ENCODE assay signal across 32 cellular contexts in the genomic region with DNA sequence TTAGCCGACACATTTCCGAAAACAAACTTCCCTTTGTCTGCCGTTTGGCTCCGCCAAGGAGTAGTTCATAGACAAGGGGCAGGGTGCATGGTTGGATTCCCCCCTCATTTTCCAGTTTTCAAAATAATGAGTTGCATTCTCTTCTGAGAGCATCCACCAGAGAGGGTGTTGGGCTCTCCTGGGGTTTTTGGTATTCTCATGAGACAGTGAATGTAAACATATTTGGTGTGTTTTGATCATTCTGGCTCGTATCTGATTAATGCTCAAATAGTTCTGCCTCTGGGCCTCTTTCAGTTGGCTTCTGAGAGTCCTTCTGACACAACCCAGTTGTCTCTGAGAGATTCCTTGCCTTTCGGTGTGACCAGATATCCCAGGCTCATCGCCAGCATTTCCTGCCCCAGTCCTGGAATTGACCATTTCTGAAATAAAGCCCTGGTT. TPM values are rescaled to one million over a fixed set of nuclear protein-coding genes. Genes with fewer than 3 reads are reported as not detected.
DNase-seq lines count a peak whose midpoint lies in the region; ATAC-seq, FAIRE-seq and TF ChIP-seq lines count a peak whose summit lies in the region.
"Had no signal": no experiment of that assay in that cellular context is flagged by ENCODE, and none has a peak within 500 bp of the region (broad histone marks: within the 10 kb centered on the region; RNA-seq: fewer than 3 reads in every experiment).

No MANE protein-coding gene starts in this region.

- H3K4me3 Mint-ChIP-seq in activated T-helper 1 cell treated with anti-CD3 and anti-CD28 coated beads, Interleukin-12 subunit alpha, Interleukin-12 subunit beta, Interleukin-2, Interleukin-4 antibody, amounts not matched to agents 30 ng/mL and 10 ng/mL and 1 ng/mL, durations not matched to agents 14 hours and 24 hours and 36 hours = no peak overlapping the region
- no peak overlapping the region for H3K4me3 Mint-ChIP-seq in osteocyte (ENCODE audit: unreplicated experiment)
- H3K4me3 Mint-ChIP-seq: activated naive CD8-positive, alpha-beta T cell treated with anti-CD3 and anti-CD28 coated beads, Interleukin-2, amount 50 U/mL, for 24 hours; H9; stimulated activated naive CD8-positive, alpha-beta T cell treated with anti-CD3 and anti-CD28 coated beads, Interleukin-15, Interleukin-2, amounts not matched to agents 100 ng/mL and 50 ng/mL, for 24 hours had no signal

- peaks cover 19% of the 10 kb centered on the region for H3K36me3 Mint-ChIP-seq in activated T-helper 1 cell treated with anti-CD3 and anti-CD28 coated beads, Interleukin-12 subunit alpha, Interleukin-12 subunit beta, Interleukin-2, Interleukin-4 antibody, amounts not matched to agents 30 ng/mL and 10 ng/mL and 1 ng/mL, durations not matched to agents 14 hours and 24 hours and 36 hours (ENCODE audit: low read depth)
- peaks cover 3% of the 10 kb centered on the region for H3K36me3 Mint-ChIP-seq in osteocyte (ENCODE audit: unreplicated experiment)

- peaks cover 22% of the 10 kb centered on the region for H3K4me1 Mint-ChIP-seq in activated T-helper 1 cell treated with anti-CD3 and anti-CD28 coated beads, Interleukin-12 subunit alpha, Interleukin-12 subunit beta, Interleukin-2, Interleukin-4 antibody, amounts not matched to agents 30 ng/mL and 10 ng/mL and 1 ng/mL, durations not matched to agents 14 hours and 24 hours and 36 hours (ENCODE audit: low read depth)
- peaks cover 18% of the 10 kb centered on the region for H3K4me1 Mint-ChIP-seq in osteocyte (ENCODE audit: unreplicated experiment)

- no peak for FAIRE-seq in D721Med (lab: Jason Lieb, UNC)
- FAIRE-seq: endometrium, G401.6, K562 had no signal

- no peak for DNase-seq in breast epithelium (ENCODE audit: low spot score in 2 of 2)
- no peak for DNase-seq in mammary epithelial cell
- no peak for DNase-seq in colonic mucosa
- DNase-seq in left lung = no peak
- DNase-seq in activated T-helper 1 cell treated with anti-CD3 and anti-CD28 coated beads, Interleukin-12 subunit alpha, Interleukin-12 subunit beta, Interleukin-2, Interleukin-4 antibody, amounts not matched to agents 30 ng/mL and 10 ng/mL and 1 ng/mL, durations not matched to agents 14 hours and 24 hours and 36 hours (ENCODE audit: low spot score) = no peak
- no peak for DNase-seq in osteocyte (ENCODE audit: extremely low spot score, unreplicated experiment)
- DNase-seq in D721Med (ENCODE audit: insufficient read length, low spot score) = no peak
- DNase-seq: activated CD4-positive, alpha-beta T cell treated with anti-CD3 and anti-CD28 coated beads, Interleukin-2, amount 50 U/mL, for 1 hour; activated effector memory CD4-positive, alpha-beta T cell treated with anti-CD3 and anti-CD28 coated beads, Interleukin-2, amount 50 U/mL, for 16 hours; activated naive CD8-positive, alpha-beta T cell treated with anti-CD3 and anti-CD28 coated beads, Interleukin-2, amount 50 U/mL, for 24 hours; cortex of kidney; DMS153; foreskin fibroblast; H9; hippocampal formation; MM.1S; NCI-H1436 treated with DMSO at 0.1 percent for 48 hours; NCI-H2171 treated with DMSO at 0.1 percent for 48 hours; NCI-H526; RPMI8226; SK-N-SH; spleen; stimulated activated CD4-positive, alpha-beta T cell treated with anti-CD3 and anti-CD28 coated beads, Interleukin-4, amount 100 ng/mL, for 24 hours; T-helper 2 cell; upper lobe of left lung had no signal

- peaks cover 7% of the 10 kb centered on the region for H3K9me3 Mint-ChIP-seq in activated T-helper 1 cell treated with anti-CD3 and anti-CD28 coated beads, Interleukin-12 subunit alpha, Interleukin-12 subunit beta, Interleukin-2, Interleukin-4 antibody, amounts not matched to agents 30 ng/mL and 10 ng/mL and 1 ng/mL, durations not matched to agents 14 hours and 24 hours and 36 hours
- H3K9me3 Mint-ChIP-seq in osteocyte (ENCODE audit: unreplicated experiment) = no peaks in the 10 kb centered on the region

- no peaks in the 10 kb centered on the region for H3K9me3 ChIP-seq in breast epithelium
- no peaks in the 10 kb centered on the region for H3K9me3 ChIP-seq in mammary epithelial cell (replicated peaks; ENCODE audit: insufficient read depth, low read length)
- H3K9me3 ChIP-seq in colonic mucosa = no peaks in the 10 kb centered on the region
- no peaks in the 10 kb centered on the region for H3K9me3 ChIP-seq in left lung
- no peaks in the 10 kb centered on the region for H3K9me3 ChIP-seq in subcutaneous abdominal adipose tissue (ENCODE audit: control insufficient read depth in 5 of 5, low read length in 5 of 5)
- H3K9me3 ChIP-seq: SK-N-SH, spleen, upper lobe of left lung had no signal

- 33% methylated on average over 7 of the region's 7 CpGs for WGBS in mammary epithelial cell (ENCODE audit: low coverage, missing lambda C conversion rate)

- dilution Hi-C loops in mammary epithelial cell (cut with HindIII; ENCODE audit: low sequenced_read_pairs) = loop anchor here (10.0 kb wide), 1 partner anchor 73 kb away; no protein-coding TSS in a partner anchor

- TF ChIP-seq POLR2A in breast epithelium (IDR thresholded peaks at IDR 0.05) = no peak

- H2AFZ ChIP-seq in mammary epithelial cell (ENCODE audit: low read depth, low read length) = no peak overlapping the region

- intact Hi-C loops in breast epithelium (cut with DNase I; ENCODE audit: low total_unique reads) (no loop called here), mammary epithelial cell (cut with micrococcal nuclease) (no loop called here), colonic mucosa (cut with DNase I) (no loop called here), left lung (cut with DNase I) (no loop called here)
- intact Hi-C loops in activated T-helper 1 cell treated with anti-CD3 and anti-CD28 coated beads, Interleukin-12 subunit alpha, Interleukin-12 subunit beta, Interleukin-2, Interleukin-4 antibody, amounts not matched to agents 30 ng/mL and 10 ng/mL and 1 ng/mL, durations not matched to agents 14 hours and 24 hours and 36 hours (cut with micrococcal nuclease) = no loop called here

- H3K4me3 ChIP-seq in breast epithelium (no peak overlapping the region), mammary epithelial cell (replicated peaks in 1 of 3; ENCODE audit: insufficient read depth in 1 of 3, low read depth in 2 of 3, low read length in 3 of 3) (no peak overlapping the region), colonic mucosa (no peak overlapping the region), left lung (no peak overlapping the region), subcutaneous abdominal adipose tissue (ENCODE audit: low read depth in 1 of 5, low read length in 5 of 5) (no peak overlapping the region)
- H3K4me3 ChIP-seq: K562, spleen, upper lobe of left lung had no signal

- H3K4me2 ChIP-seq in mammary epithelial cell (ENCODE audit: insufficient read depth, low read depth, low read length) = no peak overlapping the region
- H3K4me2 ChIP-seq: SK-N-SH had no signal

- peak overlapping the region; percentile 4 to 54 for H3K27ac ChIP-seq in breast epithelium
- H3K27ac ChIP-seq in mammary epithelial cell (ENCODE audit: insufficient read depth, low read depth, low read length) = no peak overlapping the region
- H3K27ac ChIP-seq in colonic mucosa = peak overlapping the region; percentile 35
- H3K27ac ChIP-seq in left lung = no peak overlapping the region
- H3K27ac ChIP-seq in subcutaneous abdominal adipose tissue (ENCODE audit: low read depth, low read length) = peak overlapping the region; percentile 15
- H3K27ac ChIP-seq: 22Rv1, C4-2B, spleen, upper lobe of left lung had no signal

- no peaks in the 10 kb centered on the region for H3K4me1 ChIP-seq in breast epithelium
- H3K4me1 ChIP-seq in mammary epithelial cell (ENCODE audit: insufficient read depth, low read length) = no peaks in the 10 kb centered on the region
- peaks cover 6% of the 10 kb centered on the region for H3K4me1 ChIP-seq in colonic mucosa
- H3K4me1 ChIP-seq in left lung = no peaks in the 10 kb centered on the region
- H3K4me1 ChIP-seq in subcutaneous abdominal adipose tissue (ENCODE audit: control insufficient read depth in 5 of 5, insufficient read depth in 5 of 5, low read length in 5 of 5) = peaks cover 2 to 24% (median 10%) of the 10 kb centered on the region in 5 donors
- H3K4me1 ChIP-seq: spleen, upper lobe of left lung had no signal

- peak; percentile 6 for ATAC-seq in left lung
- ATAC-seq: activated naive CD8-positive, alpha-beta T cell treated with anti-CD3 and anti-CD28 coated beads, Interleukin-2, amount 50 U/mL, for 24 hours; K562 had no signal

- no TSS peak for BruUV-seq in mammary epithelial cell (replicated peaks; lab: Mats Ljungman, UMichigan)

- no peaks in the 10 kb centered on the region for H3K27me3 ChIP-seq in breast epithelium
- no peaks in the 10 kb centered on the region for H3K27me3 ChIP-seq in mammary epithelial cell (ENCODE audit: insufficient read depth, low read length)
- no peaks in the 10 kb centered on the region for H3K27me3 ChIP-seq in colonic mucosa
- H3K27me3 ChIP-seq in left lung = no peaks in the 10 kb centered on the region
- no peaks in the 10 kb centered on the region for H3K27me3 ChIP-seq in subcutaneous abdominal adipose tissue (ENCODE audit: control insufficient read depth in 5 of 5, insufficient read depth in 4 of 5, low read length in 5 of 5)
- H3K27me3 ChIP-seq: spleen, upper lobe of left lung had no signal

- no peak for TF ChIP-seq CTCF in breast epithelium (IDR thresholded peaks at IDR 0.05)
- TF ChIP-seq CTCF in mammary epithelial cell (conservative IDR thresholded peaks at IDR 0.05 in 1 of 2, IDR thresholded peaks at IDR 0.05 in 1 of 2; ENCODE audit: extremely low read depth in 1 of 2, insufficient read depth in 1 of 2, low read depth in 1 of 2, low read length in 2 of 2) = no peak
- TF ChIP-seq CTCF in colonic mucosa (IDR thresholded peaks at IDR 0.05) = no peak
- TF ChIP-seq CTCF in left lung (IDR thresholded peaks at IDR 0.05) = no peak
- TF ChIP-seq CTCF in osteocyte (IDR thresholded peaks at IDR 0.05) = no peak
- TF ChIP-seq CTCF in D721Med (IDR thresholded peaks at IDR 0.05; ENCODE audit: insufficient read depth, missing control alignments) = no peak

- no peaks in the 10 kb centered on the region for H3K27me3 Mint-ChIP-seq in activated T-helper 1 cell treated with anti-CD3 and anti-CD28 coated beads, Interleukin-12 subunit alpha, Interleukin-12 subunit beta, Interleukin-2, Interleukin-4 antibody, amounts not matched to agents 30 ng/mL and 10 ng/mL and 1 ng/mL, durations not matched to agents 14 hours and 24 hours and 36 hours (ENCODE audit: insufficient read depth)
- no peaks in the 10 kb centered on the region for H3K27me3 Mint-ChIP-seq in osteocyte (ENCODE audit: unreplicated experiment)
- H3K27me3 Mint-ChIP-seq: activated naive CD8-positive, alpha-beta T cell treated with anti-CD3 and anti-CD28 coated beads, Interleukin-2, amount 50 U/mL, for 24 hours; stimulated activated naive CD8-positive, alpha-beta T cell treated with anti-CD3 and anti-CD28 coated beads, Interleukin-15, Interleukin-2, amounts not matched to agents 100 ng/mL and 50 ng/mL, for 24 hours had no signal

- H3K9ac ChIP-seq in mammary epithelial cell (ENCODE audit: insufficient read depth, low read length) (no peak overlapping the region), colonic mucosa (ENCODE audit: low read depth in 2 of 2, low read length in 2 of 2) (no peak overlapping the region), subcutaneous abdominal adipose tissue (ENCODE audit: low read length in 5 of 5) (no peak overlapping the region)
- H3K9ac ChIP-seq: SK-N-SH had no signal

- H4K20me1 ChIP-seq in mammary epithelial cell (ENCODE audit: insufficient read depth, low read length) = no peaks in the 10 kb centered on the region

- H3K27ac Mint-ChIP-seq in activated T-helper 1 cell treated with anti-CD3 and anti-CD28 coated beads, Interleukin-12 subunit alpha, Interleukin-12 subunit beta, Interleukin-2, Interleukin-4 antibody, amounts not matched to agents 30 ng/mL and 10 ng/mL and 1 ng/mL, durations not matched to agents 14 hours and 24 hours and 36 hours = no peak overlapping the region
- no peak overlapping the region for H3K27ac Mint-ChIP-seq in osteocyte (ENCODE audit: unreplicated experiment)
- H3K27ac Mint-ChIP-seq: activated naive CD8-positive, alpha-beta T cell treated with anti-CD3 and anti-CD28 coated beads, Interleukin-2, amount 50 U/mL, for 24 hours; H9; stimulated activated naive CD8-positive, alpha-beta T cell treated with anti-CD3 and anti-CD28 coated beads, Interleukin-15, Interleukin-2, amounts not matched to agents 100 ng/mL and 50 ng/mL, for 24 hours had no signal

- H3K79me2 ChIP-seq in mammary epithelial cell (ENCODE audit: insufficient read depth, low read length) = no peaks in the 10 kb centered on the region

- in situ Hi-C loops in mammary epithelial cell (cut with MboI; ENCODE audit: low sequenced_read_pairs in 2 of 2) = no loop called here

- H3K36me3 ChIP-seq in breast epithelium (no peaks in the 10 kb centered on the region), mammary epithelial cell (ENCODE audit: insufficient read depth, low read length) (no peaks in the 10 kb centered on the region), colonic mucosa (peaks cover 5% of the 10 kb centered on the region), left lung (peaks cover 0 to 16% of the 10 kb centered on the region in 2 donors), subcutaneous abdominal adipose tissue (ENCODE audit: control insufficient read depth in 5 of 5, insufficient read depth in 5 of 5, low read length in 5 of 5) (peaks cover 0 to 12% (median 7%) of the 10 kb centered on the region in 5 donors)
- H3K36me3 ChIP-seq: upper lobe of left lung had no signal

- CTCF ChIA-PET in mammary epithelial cell (lab: Charles Lee; ENCODE audit: low non-redundant PET) = no interaction called here

RNA-seq across cellular contexts. Expression of gene GRAMD4, which starts 21.7 kb away (rescaled TPM):
- 10 to 100 TPM; 28.4 to 85.6 (median 61.0) TPM for total RNA-seq in breast epithelium
- total RNA-seq in mammary epithelial cell = 10 to 100 TPM; 19.2 to 58.8 TPM
- 17.7 TPM for polyA plus RNA-seq in mammary epithelial cell
- 3.0 TPM for polyA minus RNA-seq in mammary epithelial cell
- 100 to 1,000 TPM; 118 to 141 TPM for total RNA-seq in colonic mucosa
- total RNA-seq in left lung = 10 to 100 TPM; 61.8 to 78.2 TPM
- 87.1 and 90.6 TPM in 2 replicates for total RNA-seq in activated T-helper 1 cell treated with anti-CD3 and anti-CD28 coated beads, Interleukin-12 subunit alpha, Interleukin-12 subunit beta, Interleukin-2, Interleukin-4 antibody, amounts not matched to agents 30 ng/mL and 10 ng/mL and 1 ng/mL, durations not matched to agents 14 hours and 24 hours and 36 hours
- total RNA-seq in osteocyte = 37.4 and 44.5 TPM in 2 replicates

Comparison
In these comparisons a context has a peak if more than half of its experiments do, and no peak if none do; other contexts are left out.
1. H3K27ac ChIP-seq: peak in breast epithelium (2 of 2), colonic mucosa (single experiment) and subcutaneous abdominal adipose tissue (single experiment); none in mammary epithelial cell (single experiment) and left lung (0 of 2).